In genomic region chr3:196711838-196712513, GRCh38 we compare ENCODE assay signal across 8 cellular contexts. TPM values are rescaled to one million over a fixed set of nuclear protein-coding genes. Genes with fewer than 3 reads are reported as not detected.
DNase-seq lines count a peak whose midpoint lies in the region; ATAC-seq and TF ChIP-seq lines count a peak whose summit lies in the region.

Gene CEP19 (minus strand): TSS chr3:196712250. CDS start chr3:196708657, 3,593 bp downstream.
Gene PIGX (plus strand): TSS chr3:196712377.

- H3K27me3 Mint-ChIP-seq in chondrocyte (ENCODE audit: low read depth) = no peaks in the 10 kb centered on the region

- H3K4me3 Mint-ChIP-seq in chondrocyte (ENCODE audit: unreplicated experiment) = peak within 1 kb of the TSS; percentile 93

- peak; percentile 77 for ATAC-seq in GM19035 (IDR thresholded peaks at IDR 0.05; ENCODE audit: unreplicated experiment)
- peak; percentile 77 for ATAC-seq in HG03280 (IDR thresholded peaks at IDR 0.05; ENCODE audit: unreplicated experiment)

- TF ChIP-seq CTCF in chondrocyte (IDR thresholded peaks at IDR 0.05) = peak; percentile 2

- peak within 1 kb of the TSS; percentile 82 for H3K27ac ChIP-seq in layer of hippocampus (ENCODE audit: low read depth, low read length)

- no peaks in the 10 kb centered on the region for H3K9me3 Mint-ChIP-seq in chondrocyte (ENCODE audit: low read depth)

- no peaks in the 10 kb centered on the region for H3K27me3 ChIP-seq in layer of hippocampus (ENCODE audit: control insufficient read depth, insufficient read depth, low read length)

- peak within 1 kb of the TSS; percentile 98 for H3K27ac Mint-ChIP-seq in chondrocyte (ENCODE audit: unreplicated experiment)

- DNase-seq in AG20443 (ENCODE audit: low spot score) (peak; percentile 100), NCI-H345 treated with DMSO at 0.1 percent for 48 hours (lab: John Stamatoyannopoulos, UW; ENCODE audit: unreplicated experiment) (peak; percentile 88), chondrocyte (ENCODE audit: low spot score) (peak; percentile 94)
- peak; percentile 82 for DNase-seq in activated CD4-positive, alpha-beta T cell treated with anti-CD3 and anti-CD28 coated beads for 1 hour
- DNase-seq in stimulated activated CD4-positive, alpha-beta T cell treated with anti-CD3 and anti-CD28 coated beads, Interleukin-1b, Interleukin-23, amount 100 ng/mL, for 24 hours (ENCODE audit: low read depth in 4 of 4, low spot score in 1 of 4) = peak; percentile 60 to 82 (median 73)

- H3K36me3 Mint-ChIP-seq in chondrocyte (ENCODE audit: low read depth) = no peaks in the 10 kb centered on the region

- H3K4me1 Mint-ChIP-seq in chondrocyte (ENCODE audit: low read depth) = peaks cover 21% of the 10 kb centered on the region

RNA-seq across cellular contexts. Expression of gene CEP19, which starts in this region (rescaled TPM):
- total RNA-seq in chondrocyte = 2.1 to 2.8 TPM (median 2.5 TPM) in 3 replicates

RNA-seq across cellular contexts. Expression of gene PIGX, which starts in this region (rescaled TPM):
- total RNA-seq in chondrocyte = 27.2 to 31.2 TPM (median 30.8 TPM) in 3 replicates

Comparison
In these comparisons a context has a peak if more than half of its experiments do, and no peak if none do; other contexts are left out.
1. Peak in every context shown above with its lines: DNase-seq, ATAC-seq and H3K27ac ChIP-seq.